18 cellular contexts compared by ENCODE assay signal in the genomic region with DNA sequence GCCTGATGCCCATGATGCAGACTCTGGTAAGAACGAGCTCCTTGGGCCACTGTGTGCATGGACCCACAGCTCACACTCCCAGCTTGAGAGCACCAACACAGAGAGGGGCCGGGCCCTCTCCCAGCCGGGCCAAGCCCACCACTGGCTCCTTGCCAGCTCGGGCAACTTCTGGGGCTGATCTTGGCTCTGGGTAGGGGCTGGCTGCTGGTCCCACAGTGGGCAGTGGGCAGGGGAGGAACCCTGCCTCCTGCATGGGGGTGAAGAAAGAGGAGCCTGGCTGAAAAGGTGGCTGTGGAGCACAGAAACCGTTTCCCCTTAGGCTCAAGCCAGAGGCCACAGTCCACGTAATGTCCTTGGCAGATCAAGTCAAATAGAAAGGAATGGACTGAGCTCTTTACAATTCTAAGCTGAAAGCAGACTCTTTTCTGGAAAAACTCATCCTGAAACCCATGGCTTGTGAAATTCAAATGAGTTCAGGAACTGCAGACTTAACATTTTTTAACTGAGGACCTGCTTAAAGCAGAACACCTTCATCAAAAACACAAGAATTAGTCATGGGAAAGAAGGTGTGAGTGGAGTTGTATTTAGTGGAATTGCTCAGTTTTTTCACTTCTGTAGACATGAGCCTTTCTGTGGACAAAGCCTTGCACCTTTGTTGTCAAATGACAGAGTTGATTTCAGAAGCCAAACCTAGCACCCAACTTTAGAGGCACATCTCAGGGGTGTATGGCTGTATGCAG.
DNase-seq lines count a peak whose midpoint lies in the region; ATAC-seq and TF ChIP-seq lines count a peak whose summit lies in the region.
"Had no signal": no experiment of that assay in that cellular context is flagged by ENCODE, and none has a peak within 500 bp of the region (broad histone marks: within the 10 kb centered on the region; RNA-seq: fewer than 3 reads in every experiment).

No MANE protein-coding gene starts in this region.

- H3K4me3 ChIP-seq in esophagus muscularis mucosa (no peak overlapping the region), prostate gland (no peak overlapping the region)
- H3K4me3 ChIP-seq: cardiac muscle cell, left lung, mucosa of descending colon, Peyer's patch had no signal

- no peak for TF ChIP-seq POLR2A in esophagus muscularis mucosa (IDR thresholded peaks at IDR 0.05; ENCODE audit: low read depth)
- no peak for TF ChIP-seq POLR2A in prostate gland (IDR thresholded peaks at IDR 0.05)

- H3K9me3 ChIP-seq in esophagus muscularis mucosa: no peaks in the 10 kb centered on the region
- H3K9me3 ChIP-seq in prostate gland: no peaks in the 10 kb centered on the region
- H3K9me3 ChIP-seq: left lung, mucosa of descending colon, Peyer's patch had no signal

- 80% methylated on average over 2 of the region's 6 CpGs for WGBS in esophagus muscularis mucosa
- 72% methylated on average over 6 of the region's 6 CpGs for WGBS in prostate gland

- peaks cover 17 to 84% (median 62%) of the 10 kb centered on the region in 4 donors for H3K36me3 ChIP-seq in esophagus muscularis mucosa
- H3K36me3 ChIP-seq in prostate gland: no peaks in the 10 kb centered on the region
- H3K36me3 ChIP-seq: cardiac muscle cell had no signal

- peak overlapping the region; percentile 15 to 37 (median 32) for H3K27ac ChIP-seq in esophagus muscularis mucosa (replicated peaks in 1 of 4)
- peak overlapping the region; percentile 13 to 31 for H3K27ac ChIP-seq in prostate gland
- H3K27ac ChIP-seq: cardiac muscle cell, left lung, Peyer's patch had no signal

- DNase-seq in left ventricle myocardium superior: no peak
- DNase-seq in left cardiac atrium: no peak
- DNase-seq in esophagus muscularis mucosa (ENCODE audit: extremely low spot score): no peak
- no peak for DNase-seq in prostate gland (ENCODE audit: low spot score)
- no peak for DNase-seq in stimulated activated CD4-positive, alpha-beta T cell treated with anti-CD3 and anti-CD28 coated beads, Interleukin-12 subunit alpha, Interleukin-12 subunit beta, amount 100 ng/mL, for 4 hours
- no peak for DNase-seq in amygdala (lab: John Stamatoyannopoulos, UW)
- DNase-seq: activated CD4-positive, CD25-positive, alpha-beta regulatory T cell; activated gamma-delta T cell; CD4-positive, alpha-beta T cell; DMS153; NCI-H2081 treated with DMSO at 0.1 percent for 48 hours; NCI-H446; Peyer's patch had no signal

- ATAC-seq in left ventricle myocardium superior (peak; percentile 2), left cardiac atrium (no peak), GM19397 (IDR thresholded peaks at IDR 0.05; ENCODE audit: unreplicated experiment) (no peak)
- ATAC-seq: left lung, SK-N-SH treated with all-trans-retinoic acid at 6 μM for 48 hours had no signal

- no peak for TF ChIP-seq EP300 in esophagus muscularis mucosa (IDR thresholded peaks at IDR 0.05)

- TF ChIP-seq CTCF in esophagus muscularis mucosa (IDR thresholded peaks at IDR 0.05) (no peak), prostate gland (IDR thresholded peaks at IDR 0.05) (no peak)

- intact Hi-C loops in left ventricle myocardium superior (cut with micrococcal nuclease) (no loop called here), left cardiac atrium (cut with DNase I) (no loop called here), esophagus muscularis mucosa (cut with DNase I) (no loop called here), prostate gland (cut with DNase I) (no loop called here)

- no peaks in the 10 kb centered on the region for H3K27me3 ChIP-seq in esophagus muscularis mucosa
- H3K27me3 ChIP-seq in prostate gland (replicated peaks; ENCODE audit: insufficient read depth): no peaks in the 10 kb centered on the region
- H3K27me3 ChIP-seq: cardiac muscle cell, left lung, Peyer's patch had no signal

- H3K4me1 ChIP-seq in esophagus muscularis mucosa: peaks cover 17 to 36% (median 28%) of the 10 kb centered on the region in 4 donors
- H3K4me1 ChIP-seq in prostate gland (replicated peaks): peaks cover 12% of the 10 kb centered on the region
- H3K4me1 ChIP-seq: left lung had no signal
